18 cellular contexts compared by ENCODE assay signal in the genomic region with DNA sequence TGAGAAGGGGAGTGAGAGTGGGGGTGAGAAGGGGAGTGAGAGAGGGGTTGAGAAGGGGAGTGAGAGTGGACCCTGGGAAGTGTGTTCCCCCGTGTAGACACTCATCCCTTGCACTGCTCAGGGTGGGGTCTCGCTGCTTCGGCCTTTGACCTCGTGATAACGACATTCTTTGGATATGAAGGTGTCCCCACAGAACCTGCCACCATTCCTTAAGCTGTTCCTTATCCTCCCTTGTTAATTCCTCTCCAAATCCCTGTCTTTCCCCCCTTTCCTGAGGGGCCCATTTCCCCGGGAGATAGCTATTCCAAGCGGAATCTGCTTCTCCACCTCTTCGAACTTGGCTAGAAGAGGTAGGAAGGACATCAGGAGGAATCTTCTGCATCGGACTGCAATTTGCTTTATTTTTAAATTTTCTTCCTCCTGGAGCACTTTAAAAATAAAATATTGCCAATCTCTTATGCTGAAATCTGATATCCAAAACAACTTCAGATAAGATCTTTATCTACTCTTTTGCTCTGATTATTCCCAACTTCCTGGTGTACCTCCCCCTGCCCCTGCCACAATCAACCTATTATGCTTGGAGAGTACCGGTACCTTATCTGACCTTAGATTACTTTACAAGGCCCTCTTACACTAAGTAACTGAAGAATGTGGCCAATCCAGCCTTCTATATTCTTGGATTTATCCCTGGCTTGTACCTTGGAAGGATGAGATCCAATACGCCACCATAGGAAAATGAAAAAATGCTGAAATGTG.
A peak's percentile ranks its signal among the peaks of the same experiment; 100 is the strongest.
DNase-seq lines count a peak whose midpoint lies in the region; ATAC-seq and TF ChIP-seq lines count a peak whose summit lies in the region.
"Had no signal": no experiment of that assay in that cellular context is flagged by ENCODE, and none has a peak within 500 bp of the region (broad histone marks: within the 10 kb centered on the region; RNA-seq: fewer than 3 reads in every experiment).

No MANE protein-coding gene starts in this region.

- no peak for TF ChIP-seq CTCF in VCaP (conservative IDR thresholded peaks at IDR 0.05)
- TF ChIP-seq CTCF in retinal pigment epithelial cell (conservative IDR thresholded peaks at IDR 0.05; ENCODE audit: low read depth, low read length): no peak

- peak overlapping the region; percentile 78 for H3K27ac ChIP-seq in VCaP

- ATAC-seq in HG03045 (IDR thresholded peaks at IDR 0.05; ENCODE audit: unreplicated experiment): no peak
- ATAC-seq in GM21576 (IDR thresholded peaks at IDR 0.05; ENCODE audit: unreplicated experiment): no peak

- TF ChIP-seq POLR2A in erythroblast (IDR thresholded peaks at IDR 0.05; ENCODE audit: low read length): no peak

- DNase-seq in DMS153 (lab: John Stamatoyannopoulos, UW) (peak; percentile 18), LoVo (ENCODE audit: low spot score) (peak; percentile 12), retinal pigment epithelial cell (ENCODE audit: low read depth) (peak; percentile 43), erythroblast (lab: John Stamatoyannopoulos, UW) (no peak)
- DNase-seq: AML-193, COR-L47, H7, KBM-7, MV-4-11, NCI-H187, NCI-H2171, NCI-H446 treated with DMSO at 0.1 percent for 48 hours, OCI-M1, SHP77 treated with DMSO at 0.1 percent for 48 hours, T1000 had no signal

- no peak overlapping the region for H3K4me3 ChIP-seq in retinal pigment epithelial cell (ENCODE audit: low read length)

Comparison
In these comparisons a context has a peak if more than half of its experiments do, and no peak if none do; other contexts are left out.
1. DNase-seq: peak in DMS153 (single experiment), LoVo (single experiment) and retinal pigment epithelial cell (single experiment); none in erythroblast (0 of 2).